1 cellular context compared by ENCODE assay signal in the genomic region with DNA sequence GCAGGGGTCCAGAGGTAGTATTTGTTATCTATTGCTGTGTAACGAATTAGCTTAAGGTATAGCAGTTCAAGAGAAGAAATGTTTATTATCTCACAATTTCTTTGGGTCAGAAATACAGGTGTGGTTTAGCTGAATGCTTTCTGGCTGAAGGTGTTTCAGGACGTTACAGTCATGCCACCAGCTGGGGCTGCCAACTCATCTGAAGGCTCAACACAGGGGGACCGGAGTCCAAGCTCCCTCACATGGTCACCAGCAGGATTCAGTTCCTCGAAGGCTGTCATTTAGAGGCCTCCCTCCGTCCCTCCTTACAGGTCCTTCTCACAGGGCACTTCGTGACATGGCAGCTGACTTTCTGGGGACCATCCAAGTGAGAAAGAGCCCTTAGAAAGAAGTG.
TF ChIP-seq lines count a peak whose summit lies in the region.

No MANE protein-coding gene starts in this region.

TF ChIP-seq in WTC11, 78 proteins besides CTCF, POLR2A, EP300 and RAD21 (continued from another document):
- TF ChIP-seq, protein P1, sequence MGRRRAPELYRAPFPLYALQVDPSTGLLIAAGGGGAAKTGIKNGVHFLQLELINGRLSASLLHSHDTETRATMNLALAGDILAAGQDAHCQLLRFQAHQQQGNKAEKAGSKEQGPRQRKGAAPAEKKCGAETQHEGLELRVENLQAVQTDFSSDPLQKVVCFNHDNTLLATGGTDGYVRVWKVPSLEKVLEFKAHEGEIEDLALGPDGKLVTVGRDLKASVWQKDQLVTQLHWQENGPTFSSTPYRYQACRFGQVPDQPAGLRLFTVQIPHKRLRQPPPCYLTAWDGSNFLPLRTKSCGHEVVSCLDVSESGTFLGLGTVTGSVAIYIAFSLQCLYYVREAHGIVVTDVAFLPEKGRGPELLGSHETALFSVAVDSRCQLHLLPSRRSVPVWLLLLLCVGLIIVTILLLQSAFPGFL (CRISPR knock-in tag; IDR thresholded peaks at IDR 0.05; ENCODE audit: borderline replicate concordance) = no peak
- no peak for TF ChIP-seq NFE2L1 (CRISPR knock-in tag; IDR thresholded peaks at IDR 0.05)
TF ChIP-seq in WTC11: peak in this region for 0.
